19 cellular contexts compared by ENCODE assay signal in the genomic region with DNA sequence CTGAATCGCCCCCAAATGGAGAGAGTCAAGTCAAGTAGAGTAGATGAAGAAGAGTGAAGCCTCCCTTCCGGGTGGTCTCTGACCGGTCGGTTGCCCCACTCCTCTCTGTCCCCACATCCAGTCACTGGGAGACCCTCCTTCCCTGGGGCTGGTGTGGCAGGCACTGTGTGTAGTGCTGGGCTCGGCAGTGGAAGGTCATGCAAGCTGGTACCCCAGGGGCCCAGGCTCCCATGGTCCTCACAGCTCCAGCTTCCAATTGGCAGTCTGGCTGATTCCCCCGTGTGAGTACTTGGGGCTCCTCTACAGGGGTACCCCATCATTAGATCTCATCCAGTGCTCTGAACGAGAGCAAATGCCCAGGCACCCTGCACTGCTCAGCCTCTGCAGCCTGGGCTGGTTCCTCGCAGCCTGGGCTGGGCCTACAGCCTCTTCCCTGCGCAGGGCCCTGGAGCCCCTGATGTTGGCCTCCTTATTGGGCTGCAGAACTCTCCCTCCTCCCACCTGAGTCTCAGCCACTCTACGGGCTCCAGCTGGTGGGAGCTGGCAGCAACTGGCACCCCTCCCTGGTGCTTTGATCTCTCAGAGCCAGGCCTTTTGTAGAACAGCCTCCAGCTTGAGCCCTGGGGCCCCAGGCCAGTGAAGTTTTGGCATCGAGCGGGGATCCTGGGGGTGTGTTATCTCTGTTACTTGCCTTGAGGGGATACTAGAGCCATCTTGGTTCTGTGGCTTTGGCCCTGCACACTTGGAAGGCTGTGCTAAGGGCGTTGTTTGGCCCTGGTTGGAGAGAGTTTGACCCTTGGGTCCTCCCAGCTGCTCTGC.
A peak's percentile ranks its signal among the peaks of the same experiment; 100 is the strongest.
DNase-seq lines count a peak whose midpoint lies in the region; ATAC-seq, FAIRE-seq and TF ChIP-seq lines count a peak whose summit lies in the region.
"Had no signal": no experiment of that assay in that cellular context is flagged by ENCODE, and none has a peak within 500 bp of the region (broad histone marks: within the 10 kb centered on the region; RNA-seq: fewer than 3 reads in every experiment).

No MANE protein-coding gene starts in this region.

- H3K4me1 ChIP-seq in H1 (replicated peaks in 1 of 4; ENCODE audit: control insufficient read depth in 3 of 4, insufficient read depth in 4 of 4, low read length in 3 of 4) = no peaks in the 10 kb centered on the region
- no peaks in the 10 kb centered on the region for H3K4me1 ChIP-seq in sigmoid colon
- H3K4me1 ChIP-seq: Caco-2, SJCRH30 had no signal

- no peak overlapping the region for H3K27ac ChIP-seq in H1 (ENCODE audit: low read depth, low read length)
- no peak overlapping the region for H3K27ac ChIP-seq in sigmoid colon
- H3K27ac ChIP-seq: SJCRH30 had no signal

- H3K4me1 Mint-ChIP-seq in CD14-positive monocyte = peaks cover 31% of the 10 kb centered on the region
- H3K4me1 Mint-ChIP-seq: CD4-positive, CD25-positive, alpha-beta regulatory T cell; IgD-negative memory B cell had no signal

- no peak overlapping the region for H2AFZ ChIP-seq in H1 (ENCODE audit: low read length)

- peak overlapping the region; percentile 60; the same call in 1 of the 2 replicates for H4K8ac ChIP-seq in H1 (ENCODE audit: extremely low read depth, insufficient read depth, low read length)

- TF ChIP-seq RAD21 in H1 (IDR thresholded peaks at IDR 0.05 in 1 of 2, conservative IDR thresholded peaks at IDR 0.05 in 1 of 2; ENCODE audit: low read depth in 2 of 2, low read length in 2 of 2) = no peak

- FAIRE-seq in H1 (lab: Jason Lieb, UNC) = no peak
- FAIRE-seq: A204.1 had no signal

- no peak overlapping the region for H3K18ac ChIP-seq in H1 (ENCODE audit: extremely low read depth, low read length)

- no peak overlapping the region for H3K9ac ChIP-seq in H1 (replicated peaks in 1 of 4; ENCODE audit: extremely low read depth in 1 of 4, low read depth in 3 of 4, low read length in 3 of 4)

- H2BK120ac ChIP-seq in H1 (replicated peaks; ENCODE audit: low read depth, low read length) = no peak overlapping the region

- POLR2A ChIA-PET in H1 (lab: Charles Lee; ENCODE audit: partially characterized antibody) = no interaction called here

- peak; percentile 5 for DNase-seq in activated naive CD4-positive, alpha-beta T cell treated with anti-CD3 and anti-CD28 coated beads, Interleukin-2, amount 50 U/mL, for 16 hours
- DNase-seq in activated naive CD4-positive, alpha-beta T cell (lab: John Stamatoyannopoulos, UW) = no peak
- peak; percentile 29 for DNase-seq in CD14-positive monocyte (ENCODE audit: low spot score)
- no peak for DNase-seq in H1 (ENCODE audit: low read depth in 1 of 2, low spot score in 2 of 2)
- peak; percentile 43 for DNase-seq in sigmoid colon
- DNase-seq in NAMALWA (ENCODE audit: low spot score) = no peak
- DNase-seq: Caco-2; CD4-positive, CD25-positive, alpha-beta regulatory T cell; DMS53; H9; NCI-H1417; NCI-H187 treated with DMSO at 0.1 percent for 48 hours; NCI-H526 treated with DMSO at 0.1 percent for 48 hours; NK-92 treated with Interleukin-12 subunit alpha and Interleukin-12 subunit beta, amount 100 ng/mL, for 24 hours; SJCRH30 had no signal

- no peak overlapping the region for H3K14ac ChIP-seq in H1 (ENCODE audit: insufficient read length)

- no peaks in the 10 kb centered on the region for H3K79me1 ChIP-seq in H1 (ENCODE audit: low read depth, low read length)

- H3K79me2 ChIP-seq in H1 (ENCODE audit: control insufficient read depth in 1 of 2, insufficient read depth in 2 of 2, low read length in 2 of 2) = no peaks in the 10 kb centered on the region

- no peak for TF ChIP-seq CTCF in CD14-positive monocyte (IDR thresholded peaks at IDR 0.05)
- TF ChIP-seq CTCF in H1 (IDR thresholded peaks at IDR 0.05; ENCODE audit: control extremely low read depth in 1 of 3, insufficient read depth in 1 of 3, low read depth in 1 of 3, low read length in 3 of 3) = no peak
- TF ChIP-seq CTCF in sigmoid colon (IDR thresholded peaks at IDR 0.05) = no peak

- H3K27me3 ChIP-seq in H1 (replicated peaks in 1 of 4; ENCODE audit: control insufficient read depth in 3 of 4, extremely low read depth in 1 of 4, insufficient read depth in 3 of 4, low read length in 3 of 4) = no peaks in the 10 kb centered on the region
- H3K27me3 ChIP-seq in sigmoid colon = no peaks in the 10 kb centered on the region

- H3K9me3 ChIP-seq in H1 (ENCODE audit: insufficient read depth in 2 of 2, low read depth in 1 of 2, low read length in 1 of 2) (peaks cover 13 to 16% of the 10 kb centered on the region in 2 experiments), sigmoid colon (no peaks in the 10 kb centered on the region)
- H3K9me3 ChIP-seq: Caco-2, SJCRH30 had no signal

- H3K23ac ChIP-seq in H1 (ENCODE audit: insufficient read length) = no peak overlapping the region

- H2BK5ac ChIP-seq in H1 (ENCODE audit: low read depth, low read length) = no peak overlapping the region

- peaks cover 5 to 10% (median 7%) of the 10 kb centered on the region in 3 donors for H3K27me3 Mint-ChIP-seq in CD14-positive monocyte (ENCODE audit: low read depth in 3 of 3)
- H3K27me3 Mint-ChIP-seq: CD4-positive, CD25-positive, alpha-beta regulatory T cell had no signal

- no peak overlapping the region for H2BK15ac ChIP-seq in H1 (ENCODE audit: low read length)

- H4K20me1 ChIP-seq in H1 (replicated peaks in 1 of 2; ENCODE audit: control insufficient read depth in 1 of 2, insufficient read depth in 2 of 2, low read length in 2 of 2) = no peaks in the 10 kb centered on the region

- no peak for TF ChIP-seq POLR2A in H1 (IDR thresholded peaks at IDR 0.05; ENCODE audit: control extremely low read depth in 1 of 2, low read depth in 2 of 2, low read length in 2 of 2)
- no peak for TF ChIP-seq POLR2A in sigmoid colon (IDR thresholded peaks at IDR 0.05)

- peak overlapping the region in 1 of 7 donors; percentile 28 for H3K27ac Mint-ChIP-seq in CD14-positive monocyte
- H3K27ac Mint-ChIP-seq: CD4-positive, CD25-positive, alpha-beta regulatory T cell; H9 had no signal

- H2AK5ac ChIP-seq in H1 (ENCODE audit: low read depth, low read length) = no peak overlapping the region

- H3K9me3 Mint-ChIP-seq in CD14-positive monocyte = peaks cover 7 to 18% (median 11%) of the 10 kb centered on the region in 7 donors

- CTCF ChIA-PET in H1 (lab: Charles Lee; ENCODE audit: partially characterized antibody) = no interaction called here

- intact Hi-C loops in CD14-positive monocyte (cut with micrococcal nuclease) = no loop called here
- intact Hi-C loops in sigmoid colon (cut with DNase I) = no loop called here

- H3K4me2 ChIP-seq in H1 (ENCODE audit: insufficient read depth in 1 of 2, low read depth in 2 of 2, low read length in 2 of 2) = no peak overlapping the region

- no peak overlapping the region for H4K5ac ChIP-seq in H1 (ENCODE audit: insufficient read length, low read depth, low read length)

- H2BK12ac ChIP-seq in H1 (ENCODE audit: low read depth, low read length) = no peak overlapping the region

- no peak for ATAC-seq in GM21447 (IDR thresholded peaks at IDR 0.05; ENCODE audit: unreplicated experiment)
- ATAC-seq in HG03196 (IDR thresholded peaks at IDR 0.05; ENCODE audit: unreplicated experiment) = no peak

- no peak for TF ChIP-seq EP300 in H1 (IDR thresholded peaks at IDR 0.05; ENCODE audit: borderline replicate concordance in 1 of 2, low read depth in 2 of 2, low read length in 2 of 2)
- no peak for TF ChIP-seq EP300 in sigmoid colon (IDR thresholded peaks at IDR 0.05)

- H4K91ac ChIP-seq in H1 (replicated peaks; ENCODE audit: insufficient read length, low read length) = no peak overlapping the region

- no peak overlapping the region for H2BK20ac ChIP-seq in H1 (ENCODE audit: low read length)

- H3K36me3 Mint-ChIP-seq in CD14-positive monocyte = peaks cover 0 to 2% of the 10 kb centered on the region in 2 donors
- H3K36me3 Mint-ChIP-seq: CD4-positive, CD25-positive, alpha-beta regulatory T cell; IgD-negative memory B cell had no signal

- no peak overlapping the region for H3K56ac ChIP-seq in H1 (replicated peaks; ENCODE audit: insufficient read length, low read depth, low read length)

- H3K23me2 ChIP-seq in H1 (ENCODE audit: low read depth, low read length) = no peaks in the 10 kb centered on the region

- 94% methylated on average over 13 of the region's 13 CpGs; no CpG with 5 or more reads in 1 of the 2 experiments for WGBS in H1 (ENCODE audit: extremely low coverage in 1 of 2, insufficient coverage in 1 of 2, insufficient read length in 1 of 2, insufficient replicate concordance in 2 of 2, low coverage in 1 of 2, low lambda C conversion rate in 2 of 2, missing lambda C conversion rate in 1 of 2), 2 experiments
- WGBS in sigmoid colon, 2 donors = 86 to 88% methylated on average over 13 of the region's 13 CpGs

- H3K4me3 ChIP-seq in H1 (ENCODE audit: extremely low read depth in 1 of 4, insufficient read depth in 2 of 4, low read depth in 3 of 4, low read length in 4 of 4) = no peak overlapping the region
- H3K4me3 ChIP-seq in sigmoid colon = no peak overlapping the region
- H3K4me3 ChIP-seq: SJCRH30 had no signal

- no peak overlapping the region for H3K4ac ChIP-seq in H1 (replicated peaks; ENCODE audit: insufficient read length, low read depth, low read length)

- H3K36me3 ChIP-seq in H1 (ENCODE audit: control insufficient read depth in 2 of 4, insufficient read depth in 4 of 4, low read length in 3 of 4) (no peaks in the 10 kb centered on the region), sigmoid colon (no peaks in the 10 kb centered on the region)
- H3K36me3 ChIP-seq: SJCRH30 had no signal

- no peak overlapping the region for H3K4me3 Mint-ChIP-seq in CD14-positive monocyte
- H3K4me3 Mint-ChIP-seq: CD4-positive, CD25-positive, alpha-beta regulatory T cell; H9; IgD-negative memory B cell had no signal

TF ChIP-seq in H1, 55 proteins besides CTCF, POLR2A, EP300 and RAD21:
- no peak for TF ChIP-seq KDM4A (IDR thresholded peaks at IDR 0.05; ENCODE audit: low read depth, low read length, severe bottlenecking)

Comparison
In these comparisons a context has a peak if more than half of its experiments do, and no peak if none do; other contexts are left out.
1. DNase-seq: peak in activated naive CD4-positive, alpha-beta T cell treated with anti-CD3 and anti-CD28 coated beads, Interleukin-2, amount 50 U/mL, for 16 hours (single experiment), CD14-positive monocyte (single experiment) and sigmoid colon (single experiment); none in activated naive CD4-positive, alpha-beta T cell (0 of 4), H1 (0 of 2) and NAMALWA (single experiment).